In genomic region chr2:3659447-3660432, GRCh38 we compare ENCODE assay signal across 11 cellular contexts. TPM values are rescaled to one million over a fixed set of nuclear protein-coding genes. Genes with fewer than 3 reads are reported as not detected.
DNase-seq lines count a peak whose midpoint lies in the region; ATAC-seq and TF ChIP-seq lines count a peak whose summit lies in the region.
"Had no signal": no experiment of that assay in that cellular context is flagged by ENCODE, and none has a peak within 500 bp of the region (broad histone marks: within the 10 kb centered on the region; RNA-seq: fewer than 3 reads in every experiment).

No MANE protein-coding gene starts in this region.

- H3K4me3 ChIP-seq in HL-60 (replicated peaks; ENCODE audit: insufficient read depth, low read length) (no peak overlapping the region), endodermal cell (ENCODE audit: low read length) (no peak overlapping the region), osteoblast (ENCODE audit: insufficient read depth, low read length) (no peak overlapping the region)
- H3K4me3 ChIP-seq: breast epithelium had no signal

- H3K27me3 ChIP-seq in HL-60 (ENCODE audit: insufficient read depth, poor library complexity, severe bottlenecking) (no peaks in the 10 kb centered on the region), endodermal cell (ENCODE audit: control insufficient read depth, insufficient read depth, low read length, poor library complexity, severe bottlenecking) (no peaks in the 10 kb centered on the region), osteoblast (ENCODE audit: insufficient read depth, low read length) (no peaks in the 10 kb centered on the region)
- H3K27me3 ChIP-seq: breast epithelium had no signal

- H3K4me1 ChIP-seq in endodermal cell (ENCODE audit: control insufficient read depth, insufficient read depth, low read length) (peaks cover 15% of the 10 kb centered on the region), osteoblast (ENCODE audit: insufficient read depth, low read length) (no peaks in the 10 kb centered on the region)
- H3K4me1 ChIP-seq: breast epithelium had no signal

- no peak overlapping the region for H3K4me3 Mint-ChIP-seq in endodermal cell

- H3K27ac ChIP-seq in HL-60 (replicated peaks) (peak overlapping the region; percentile 35), endodermal cell (ENCODE audit: low read depth, low read length) (peak overlapping the region; percentile 51), osteoblast (ENCODE audit: low read depth, low read length) (no peak overlapping the region)
- H3K27ac ChIP-seq: KMS-11 had no signal

- no peaks in the 10 kb centered on the region for H3K9me3 Mint-ChIP-seq in endodermal cell

- no peak overlapping the region for H3K9ac ChIP-seq in endodermal cell (ENCODE audit: extremely low read depth, low read length, poor library complexity, severe bottlenecking)
- H3K9ac ChIP-seq: KMS-11 had no signal

- H2AFZ ChIP-seq in osteoblast (ENCODE audit: low read length) = peak overlapping the region; percentile 90

- peak; percentile 36 to 72 for DNase-seq in HL-60 (ENCODE audit: low read depth in 1 of 2, low spot score in 1 of 2)
- peak; percentile 36 to 75 for DNase-seq in NOMO-1 (lab: John Stamatoyannopoulos, UW; ENCODE audit: unreplicated experiment in 2 of 2)
- peak; percentile 52 for DNase-seq in endodermal cell
- DNase-seq in osteoblast (ENCODE audit: insufficient read length, low spot score, missing footprints) = peak; percentile 74
- DNase-seq in NCI-H446 (lab: John Stamatoyannopoulos, UW) = no peak
- DNase-seq: H7 had no signal

- H3K36me3 ChIP-seq in endodermal cell (ENCODE audit: control insufficient read depth, insufficient read depth, low read length) (no peaks in the 10 kb centered on the region), osteoblast (ENCODE audit: insufficient read depth, low read length) (no peaks in the 10 kb centered on the region)
- H3K36me3 ChIP-seq: breast epithelium had no signal

- TF ChIP-seq CTCF in HL-60 (IDR thresholded peaks at IDR 0.05; ENCODE audit: insufficient read depth, low read length) (no peak), endodermal cell (conservative IDR thresholded peaks at IDR 0.05) (no peak), osteoblast (IDR thresholded peaks at IDR 0.05; ENCODE audit: extremely low read depth, low read depth, low read length) (no peak)

- ATAC-seq in GM21723 (IDR thresholded peaks at IDR 0.05; ENCODE audit: unreplicated experiment) (no peak), GM21737 (IDR thresholded peaks at IDR 0.05; ENCODE audit: unreplicated experiment) (no peak), HG02870 (IDR thresholded peaks at IDR 0.05; ENCODE audit: unreplicated experiment) (no peak)

- no peak overlapping the region for H3K27ac Mint-ChIP-seq in endodermal cell

- no peaks in the 10 kb centered on the region for H3K9me3 ChIP-seq in endodermal cell (ENCODE audit: control insufficient read depth, low read length)
- no peaks in the 10 kb centered on the region for H3K9me3 ChIP-seq in osteoblast (ENCODE audit: low read depth, low read length)
- H3K9me3 ChIP-seq: breast epithelium had no signal

- H4K20me1 ChIP-seq in osteoblast (ENCODE audit: insufficient read depth, low read length) = no peaks in the 10 kb centered on the region

- no peaks in the 10 kb centered on the region for H3K79me2 ChIP-seq in osteoblast (ENCODE audit: insufficient read depth, low read length)

- H3K4me1 Mint-ChIP-seq in endodermal cell = peaks cover 38% of the 10 kb centered on the region

- H3K36me3 Mint-ChIP-seq in endodermal cell (ENCODE audit: low read depth) = no peaks in the 10 kb centered on the region

- H3K27me3 Mint-ChIP-seq in endodermal cell (ENCODE audit: insufficient read depth) = no peaks in the 10 kb centered on the region

- WGBS in endodermal cell (ENCODE audit: insufficient coverage in 1 of 2, insufficient read length in 1 of 2), 2 experiments = 90 to 93% methylated on average over 9 to 26 of the region's 26 CpGs

- H3K4me2 ChIP-seq in osteoblast (ENCODE audit: insufficient read depth, low read length) = peak overlapping the region; percentile 18
- H3K4me2 ChIP-seq: KMS-11 had no signal

RNA-seq across cellular contexts. Expression of gene ALLC, which starts 1.7 kb away (rescaled TPM):
- total RNA-seq in endodermal cell (not detected), osteoblast (not detected in 2 replicates)
- polyA plus RNA-seq in endodermal cell (2013, experiment 1 of 2) = not detected
- not detected for polyA plus RNA-seq in endodermal cell (2013, experiment 2 of 2)
- total RNA-seq: H7 had no signal

RNA-seq across cellular contexts. Expression of gene DCDC2C, which starts 43.6 kb away (rescaled TPM):
- not detected for total RNA-seq in endodermal cell
- polyA plus RNA-seq in endodermal cell (2013, experiment 1 of 2) = not detected
- polyA plus RNA-seq in endodermal cell (2013, experiment 2 of 2) = not detected
- total RNA-seq in osteoblast = not detected in 2 replicates
- total RNA-seq: H7 had no signal

Comparison
In these comparisons a context has a peak if more than half of its experiments do, and no peak if none do; other contexts are left out.
1. DNase-seq: peak in HL-60 (2 of 2), NOMO-1 (2 of 2), endodermal cell (single experiment) and osteoblast (single experiment); none in NCI-H446 (0 of 2).